Comparison of ENCODE assay signal across 34 cellular contexts in genomic region chr17:27653572-27653971, GRCh38.
"Had no signal": no experiment of that assay in that cellular context is flagged by ENCODE, and none has a peak within 500 bp of the region (broad histone marks: within the 10 kb centered on the region; RNA-seq: fewer than 3 reads in every experiment).

No MANE protein-coding gene starts in this region.

- H3K36me3 ChIP-seq: adrenal gland, ascending aorta, breast epithelium, cardiac muscle cell, colonic mucosa, WERI-Rb-1 had no signal

- H3K27ac ChIP-seq: adrenal gland, ascending aorta, breast epithelium, cardiac muscle cell, colonic mucosa, WERI-Rb-1 had no signal

- H3K4me3 Mint-ChIP-seq: activated CD4-positive, alpha-beta memory T cell treated with anti-CD3 and anti-CD28 coated beads for 36 hours; activated CD4-positive, alpha-beta T cell treated with anti-CD3 and anti-CD28 coated beads for 36 hours; activated CD4-positive, alpha-beta T cell treated with anti-CD3 and anti-CD28 coated beads, Interleukin-2, amount 10 ng/mL, durations not matched to agents 24 days and 14 days; activated CD8-positive, alpha-beta memory T cell treated with anti-CD3 and anti-CD28 coated beads, Interleukin-2, amount 10 ng/mL, durations not matched to agents 7 days and 5 days; activated CD8-positive, alpha-beta T cell treated with anti-CD3 and anti-CD28 coated beads, Interleukin-2, amount 10 ng/mL, durations not matched to agents 7 days and 5 days; activated naive CD4-positive, alpha-beta T cell treated with anti-CD3 and anti-CD28 coated beads for 36 hours; activated naive CD4-positive, alpha-beta T cell treated with anti-CD3 and anti-CD28 coated beads, Interleukin-2, amount 50 U/mL, for 24 hours; activated naive CD8-positive, alpha-beta T cell treated with anti-CD3 and anti-CD28 coated beads for 36 hours; activated naive CD8-positive, alpha-beta T cell treated with anti-CD3 and anti-CD28 coated beads, Interleukin-2, amount 50 U/mL, for 24 hours; activated T-helper 1 cell treated with anti-CD3 and anti-CD28 coated beads, Interleukin-12 subunit alpha, Interleukin-12 subunit beta, Interleukin-2, Interleukin-4 antibody, amounts not matched to agents 30 ng/mL and 10 ng/mL and 1 ng/mL, durations not matched to agents 14 hours and 24 hours and 36 hours; brain; endodermal cell; T-helper 17 cell; T-helper 2 cell treated with Interferon-gamma antibody and Interleukin-4, amounts not matched to agents 5 μg/mL and 100 μg/mL, for 36 hours had no signal

- H3K9me3 Mint-ChIP-seq: activated CD4-positive, alpha-beta memory T cell treated with anti-CD3 and anti-CD28 coated beads for 36 hours; activated CD4-positive, alpha-beta T cell treated with anti-CD3 and anti-CD28 coated beads, Interleukin-2, amount 10 ng/mL, durations not matched to agents 24 days and 14 days; activated naive CD4-positive, alpha-beta T cell treated with anti-CD3 and anti-CD28 coated beads for 36 hours; activated naive CD4-positive, alpha-beta T cell treated with anti-CD3 and anti-CD28 coated beads, Interleukin-2, amount 50 U/mL, for 24 hours; activated naive CD8-positive, alpha-beta T cell treated with anti-CD3 and anti-CD28 coated beads for 36 hours; activated naive CD8-positive, alpha-beta T cell treated with anti-CD3 and anti-CD28 coated beads, Interleukin-2, amount 50 U/mL, for 24 hours; activated T-helper 1 cell treated with anti-CD3 and anti-CD28 coated beads, Interleukin-12 subunit alpha, Interleukin-12 subunit beta, Interleukin-2, Interleukin-4 antibody, amounts not matched to agents 30 ng/mL and 10 ng/mL and 1 ng/mL, durations not matched to agents 14 hours and 24 hours and 36 hours; activated T-helper 2 cell treated with anti-CD3 and anti-CD28 coated beads, Interferon-gamma antibody, Interleukin-2, Interleukin-4, amounts not matched to agents 10 μg/mL and 5 μg/mL and 100 μg/mL, durations not matched to agents 14 hours and 24 hours and 36 hours; brain; endodermal cell; T-helper 2 cell treated with Interferon-gamma antibody and Interleukin-4, amounts not matched to agents 5 μg/mL and 100 μg/mL, for 36 hours had no signal

- H3K9me3 ChIP-seq: adrenal gland, ascending aorta, breast epithelium, colonic mucosa had no signal

- H3K4me1 ChIP-seq: adrenal gland, ascending aorta, breast epithelium, colonic mucosa had no signal

- DNase-seq: activated CD4-positive, alpha-beta memory T cell treated with anti-CD3 and anti-CD28 coated beads for 36 hours; activated CD4-positive, alpha-beta T cell treated with anti-CD3 and anti-CD28 coated beads for 36 hours; activated CD4-positive, alpha-beta T cell treated with anti-CD3 and anti-CD28 coated beads, Interleukin-2, amount 10 ng/mL, durations not matched to agents 24 days and 14 days; activated CD4-positive, CD25-positive, alpha-beta regulatory T cell; activated CD4-positive, CD25-positive, alpha-beta regulatory T cell treated with anti-CD3 and anti-CD28 coated beads, Interleukin-2, amount 50 U/mL, for 72 hours; activated CD8-positive, alpha-beta memory T cell treated with anti-CD3 and anti-CD28 coated beads, Interleukin-2, amount 10 ng/mL, durations not matched to agents 7 days and 5 days; activated CD8-positive, alpha-beta memory T cell treated with anti-CD3 and anti-CD28 coated beads, Interleukin-2, amount 50 U/mL, for 4 hours; activated CD8-positive, alpha-beta T cell treated with anti-CD3 and anti-CD28 coated beads, Interleukin-2, amount 10 ng/mL, durations not matched to agents 7 days and 5 days; activated effector memory CD4-positive, alpha-beta T cell treated with anti-CD3 and anti-CD28 coated beads, Interleukin-2, amount 50 U/mL, for 16 hours; activated naive CD4-positive, alpha-beta T cell treated with anti-CD3 and anti-CD28 coated beads for 36 hours; activated naive CD8-positive, alpha-beta T cell treated with anti-CD3 and anti-CD28 coated beads for 36 hours; activated naive CD8-positive, alpha-beta T cell treated with anti-CD3 and anti-CD28 coated beads, Interleukin-2, amount 50 U/mL, for 24 hours; activated T-cell treated with anti-CD3 and anti-CD28 coated beads, Interleukin-2, amount 50 U/mL, for 1 hour; activated T-cell treated with anti-CD3 and anti-CD28 coated beads, Interleukin-2, amount 50 U/mL, for 48 hours; adrenal gland; central memory CD4-positive, alpha-beta T cell; cerebellar nuclear complex; colonic mucosa; effector memory CD4-positive, alpha-beta T cell; endodermal cell; foreskin fibroblast; T-helper 1 cell; T-helper 17 cell; T1000; WERI-Rb-1 had no signal

- H3K27me3 ChIP-seq: adrenal gland, ascending aorta, breast epithelium, cardiac muscle cell, colonic mucosa had no signal

- H3K27me3 Mint-ChIP-seq: activated CD4-positive, alpha-beta memory T cell treated with anti-CD3 and anti-CD28 coated beads for 36 hours; activated CD4-positive, alpha-beta T cell treated with anti-CD3 and anti-CD28 coated beads for 36 hours; activated CD4-positive, alpha-beta T cell treated with anti-CD3 and anti-CD28 coated beads, Interleukin-2, amount 10 ng/mL, durations not matched to agents 24 days and 14 days; activated CD8-positive, alpha-beta memory T cell treated with anti-CD3 and anti-CD28 coated beads, Interleukin-2, amount 10 ng/mL, durations not matched to agents 7 days and 5 days; activated naive CD4-positive, alpha-beta T cell treated with anti-CD3 and anti-CD28 coated beads, Interleukin-2, amount 50 U/mL, for 24 hours; activated naive CD8-positive, alpha-beta T cell treated with anti-CD3 and anti-CD28 coated beads for 36 hours; activated naive CD8-positive, alpha-beta T cell treated with anti-CD3 and anti-CD28 coated beads, Interleukin-2, amount 50 U/mL, for 24 hours had no signal

- H3K36me3 Mint-ChIP-seq: activated CD4-positive, alpha-beta memory T cell treated with anti-CD3 and anti-CD28 coated beads for 36 hours; activated naive CD4-positive, alpha-beta T cell treated with anti-CD3 and anti-CD28 coated beads, Interleukin-2, amount 50 U/mL, for 24 hours; activated naive CD8-positive, alpha-beta T cell treated with anti-CD3 and anti-CD28 coated beads for 36 hours; brain had no signal

- H3K4me3 ChIP-seq: adrenal gland, ascending aorta, breast epithelium, cardiac muscle cell, colonic mucosa had no signal

- H3K27ac Mint-ChIP-seq: activated CD4-positive, alpha-beta memory T cell treated with anti-CD3 and anti-CD28 coated beads for 36 hours; activated CD4-positive, alpha-beta T cell treated with anti-CD3 and anti-CD28 coated beads for 36 hours; activated CD4-positive, alpha-beta T cell treated with anti-CD3 and anti-CD28 coated beads, Interleukin-2, amount 10 ng/mL, durations not matched to agents 24 days and 14 days; activated CD8-positive, alpha-beta memory T cell treated with anti-CD3 and anti-CD28 coated beads, Interleukin-2, amount 10 ng/mL, durations not matched to agents 7 days and 5 days; activated CD8-positive, alpha-beta T cell treated with anti-CD3 and anti-CD28 coated beads, Interleukin-2, amount 10 ng/mL, durations not matched to agents 7 days and 5 days; activated naive CD4-positive, alpha-beta T cell treated with anti-CD3 and anti-CD28 coated beads for 36 hours; activated naive CD4-positive, alpha-beta T cell treated with anti-CD3 and anti-CD28 coated beads, Interleukin-2, amount 50 U/mL, for 24 hours; activated naive CD8-positive, alpha-beta T cell treated with anti-CD3 and anti-CD28 coated beads for 36 hours; activated naive CD8-positive, alpha-beta T cell treated with anti-CD3 and anti-CD28 coated beads, Interleukin-2, amount 50 U/mL, for 24 hours; activated T-helper 1 cell treated with anti-CD3 and anti-CD28 coated beads, Interleukin-12 subunit alpha, Interleukin-12 subunit beta, Interleukin-2, Interleukin-4 antibody, amounts not matched to agents 30 ng/mL and 10 ng/mL and 1 ng/mL, durations not matched to agents 14 hours and 24 hours and 36 hours; activated T-helper 2 cell treated with anti-CD3 and anti-CD28 coated beads, Interferon-gamma antibody, Interleukin-2, Interleukin-4, amounts not matched to agents 10 μg/mL and 5 μg/mL and 100 μg/mL, durations not matched to agents 14 hours and 24 hours and 36 hours; brain; endodermal cell; T-helper 2 cell treated with Interferon-gamma antibody and Interleukin-4, amounts not matched to agents 5 μg/mL and 100 μg/mL, for 36 hours had no signal

- ATAC-seq: activated CD8-positive, alpha-beta memory T cell treated with anti-CD3 and anti-CD28 coated beads, Interleukin-2, amount 10 ng/mL, durations not matched to agents 7 days and 5 days; activated CD8-positive, alpha-beta T cell treated with anti-CD3 and anti-CD28 coated beads, Interleukin-2, amount 10 ng/mL, durations not matched to agents 7 days and 5 days; esophagus mucosa; T-helper 17 cell had no signal
